In genomic region chr13:70729369-70729768, GRCh38 we compare ENCODE assay signal across 19 cellular contexts.
DNase-seq lines count a peak whose midpoint lies in the region; TF ChIP-seq lines count a peak whose summit lies in the region.
"Had no signal": no experiment of that assay in that cellular context is flagged by ENCODE, and none has a peak within 500 bp of the region (broad histone marks: within the 10 kb centered on the region; RNA-seq: fewer than 3 reads in every experiment).

No MANE protein-coding gene starts in this region.

- DNase-seq in NCI-H82 (lab: John Stamatoyannopoulos, UW) (peak; percentile 44), NCI-H82 treated with DMSO at 0.1 percent for 48 hours (lab: John Stamatoyannopoulos, UW; ENCODE audit: unreplicated experiment) (no peak), NCI-H2171 treated with DMSO at 0.1 percent for 48 hours (lab: John Stamatoyannopoulos, UW) (peak; percentile 73), retinal pigment epithelial cell (ENCODE audit: low read depth) (no peak), tibial nerve (ENCODE audit: low spot score in 2 of 2) (no peak), NOMO-1 (lab: John Stamatoyannopoulos, UW; ENCODE audit: unreplicated experiment in 2 of 2) (no peak)
- no peak for DNase-seq in effector CD4-positive, alpha-beta T cell
- DNase-seq: CD4-positive, alpha-beta memory T cell; DND-41; HCEC 1CT; NCI-H1048; NCI-H1436; NCI-H2029; NCI-H526; RPMI8226; SHP77 treated with DMSO at 0.1 percent for 48 hours had no signal

- H3K4me2 ChIP-seq in SU-DHL-6 (ENCODE audit: low read depth, low read length, poor library complexity, severe bottlenecking): no peak overlapping the region
- H3K4me2 ChIP-seq: BLaER1, GM23338 had no signal

- no peaks in the 10 kb centered on the region for H3K9me2 ChIP-seq in SU-DHL-6 (replicated peaks; ENCODE audit: insufficient read depth, low read length)

- H3K9me3 ChIP-seq in SU-DHL-6 (ENCODE audit: insufficient read depth, low read length): no peaks in the 10 kb centered on the region
- H3K9me3 ChIP-seq in tibial nerve: no peaks in the 10 kb centered on the region
- H3K9me3 ChIP-seq: BLaER1 had no signal

- TF ChIP-seq POLR2A in tibial nerve (IDR thresholded peaks at IDR 0.05): no peak

- no peak overlapping the region for H3K9ac ChIP-seq in SU-DHL-6 (ENCODE audit: low read length)
- H3K9ac ChIP-seq: BLaER1 had no signal

- H3K4me3 ChIP-seq in SU-DHL-6 (ENCODE audit: insufficient read depth, low read length, poor library complexity, severe bottlenecking): no peak overlapping the region
- no peak overlapping the region for H3K4me3 ChIP-seq in retinal pigment epithelial cell (ENCODE audit: low read length)
- no peak overlapping the region for H3K4me3 ChIP-seq in tibial nerve
- H3K4me3 ChIP-seq: BLaER1, GM23338 had no signal

- no peak overlapping the region for H3K27ac ChIP-seq in SU-DHL-6 (ENCODE audit: low read depth, low read length)
- no peak overlapping the region for H3K27ac ChIP-seq in tibial nerve
- H3K27ac ChIP-seq: BLaER1 had no signal

- TF ChIP-seq EP300 in tibial nerve (IDR thresholded peaks at IDR 0.05): no peak

- no peak for TF ChIP-seq CTCF in SU-DHL-6 (IDR thresholded peaks at IDR 0.05; ENCODE audit: insufficient read depth, low read length, poor library complexity, severe bottlenecking)
- TF ChIP-seq CTCF in retinal pigment epithelial cell (conservative IDR thresholded peaks at IDR 0.05; ENCODE audit: low read depth, low read length): peak; percentile 5
- TF ChIP-seq CTCF in tibial nerve (IDR thresholded peaks at IDR 0.05): no peak

- H4K20me1 ChIP-seq in SU-DHL-6 (ENCODE audit: low read depth, low read length): no peaks in the 10 kb centered on the region
- H4K20me1 ChIP-seq: BLaER1 had no signal

- no peaks in the 10 kb centered on the region for H3F3A ChIP-seq in SU-DHL-6 (ENCODE audit: insufficient read depth)

- H2AFZ ChIP-seq in SU-DHL-6 (ENCODE audit: low read depth, low read length, severe bottlenecking): peak overlapping the region; percentile 12
- H2AFZ ChIP-seq: GM23338 had no signal

- WGBS in tibial nerve, 2 donors: 62 to 95% methylated on average over 2 of the region's 2 CpGs

- H3K36me3 ChIP-seq in SU-DHL-6 (ENCODE audit: low read length): no peaks in the 10 kb centered on the region
- H3K36me3 ChIP-seq in tibial nerve: no peaks in the 10 kb centered on the region
- H3K36me3 ChIP-seq: BLaER1 had no signal

- no peaks in the 10 kb centered on the region for H3K27me3 ChIP-seq in SU-DHL-6 (ENCODE audit: low read length)
- no peaks in the 10 kb centered on the region for H3K27me3 ChIP-seq in tibial nerve
- H3K27me3 ChIP-seq: BLaER1 had no signal

- no peaks in the 10 kb centered on the region for H3K4me1 ChIP-seq in tibial nerve
- H3K4me1 ChIP-seq: BLaER1 had no signal

- H3K79me2 ChIP-seq in SU-DHL-6 (ENCODE audit: insufficient read depth, low read length): no peaks in the 10 kb centered on the region

Comparison
In these comparisons a context has a peak if more than half of its experiments do, and no peak if none do; other contexts are left out.
1. DNase-seq: peak in NCI-H82 (single experiment) and NCI-H2171 treated with DMSO at 0.1 percent for 48 hours (single experiment); none in NCI-H82 treated with DMSO at 0.1 percent for 48 hours (single experiment), retinal pigment epithelial cell (single experiment), tibial nerve (0 of 2), effector CD4-positive, alpha-beta T cell (single experiment) and NOMO-1 (0 of 2).